13 cellular contexts compared by ENCODE assay signal in genomic region chr11:117269856-117270255, GRCh38. TPM values are rescaled to one million over a fixed set of nuclear protein-coding genes. Genes with fewer than 3 reads are reported as not detected.
DNase-seq lines count a peak whose midpoint lies in the region; ATAC-seq and TF ChIP-seq lines count a peak whose summit lies in the region.
"Had no signal": no experiment of that assay in that cellular context is flagged by ENCODE, and none has a peak within 500 bp of the region (broad histone marks: within the 10 kb centered on the region; RNA-seq: fewer than 3 reads in every experiment).

No MANE protein-coding gene starts in this region.

- H3K27me3 ChIP-seq in endodermal cell (ENCODE audit: control insufficient read depth, insufficient read depth, low read length, poor library complexity, severe bottlenecking) = no peaks in the 10 kb centered on the region

- TF ChIP-seq CTCF in endodermal cell (conservative IDR thresholded peaks at IDR 0.05) = no peak
- TF ChIP-seq CTCF in mesothelial cell of epicardium (IDR thresholded peaks at IDR 0.05; ENCODE audit: unreplicated experiment) = no peak

- no peak for ATAC-seq in HG02870 (IDR thresholded peaks at IDR 0.05; ENCODE audit: unreplicated experiment)

- peak overlapping the region; percentile 75 for H3K27ac Mint-ChIP-seq in endodermal cell
- H3K27ac Mint-ChIP-seq in mesothelial cell of epicardium = peak overlapping the region; percentile 12

- H3K4me3 ChIP-seq in endodermal cell (ENCODE audit: low read length) = no peak overlapping the region
- H3K4me3 ChIP-seq: GM23248 had no signal

- DNase-seq in ELF-1 (ENCODE audit: low read depth, low spot score) = peak; percentile 42
- DNase-seq in endodermal cell = no peak
- DNase-seq in mesothelial cell of epicardium (ENCODE audit: low spot score in 2 of 2, unreplicated experiment in 2 of 2) = no peak
- no peak for DNase-seq in mesenteric fat pad (ENCODE audit: low spot score)
- no peak for DNase-seq in COR-L47 (lab: John Stamatoyannopoulos, UW)
- DNase-seq: C1 segment of cervical spinal cord; CD4-positive, alpha-beta memory T cell; DMS53; DMS79 treated with DMSO at 0.1 percent for 48 hours; GM23248; H7; HCEC 1CT had no signal

- H3K9me3 Mint-ChIP-seq in endodermal cell (peaks cover 11% of the 10 kb centered on the region), mesothelial cell of epicardium (peaks cover 20% of the 10 kb centered on the region)

- no peak overlapping the region for H3K27ac ChIP-seq in endodermal cell (ENCODE audit: low read depth, low read length)
- H3K27ac ChIP-seq: GM23248 had no signal

- H3K36me3 Mint-ChIP-seq in endodermal cell (ENCODE audit: low read depth) (peaks cover 37% of the 10 kb centered on the region), mesothelial cell of epicardium (peaks cover 41% of the 10 kb centered on the region)

- peaks cover 37% of the 10 kb centered on the region for H3K36me3 ChIP-seq in endodermal cell (ENCODE audit: control insufficient read depth, insufficient read depth, low read length)

- H3K4me3 Mint-ChIP-seq in endodermal cell = no peak overlapping the region
- no peak overlapping the region for H3K4me3 Mint-ChIP-seq in mesothelial cell of epicardium
- H3K4me3 Mint-ChIP-seq: CD4-positive, alpha-beta memory T cell had no signal

- peak overlapping the region; percentile 16 for H3K9ac ChIP-seq in endodermal cell (ENCODE audit: extremely low read depth, low read length, poor library complexity, severe bottlenecking)
- H3K9ac ChIP-seq: GM23248 had no signal

- peaks cover 19% of the 10 kb centered on the region for H3K4me1 ChIP-seq in endodermal cell (ENCODE audit: control insufficient read depth, insufficient read depth, low read length)

- no peaks in the 10 kb centered on the region for H3K27me3 Mint-ChIP-seq in endodermal cell (ENCODE audit: insufficient read depth)
- no peaks in the 10 kb centered on the region for H3K27me3 Mint-ChIP-seq in mesothelial cell of epicardium (ENCODE audit: low read depth)
- H3K27me3 Mint-ChIP-seq: CD4-positive, alpha-beta memory T cell had no signal

- WGBS in endodermal cell (ENCODE audit: insufficient coverage in 1 of 2, insufficient read length in 1 of 2), 2 experiments = 67 to 83% methylated on average over 1 to 2 of the region's 2 CpGs

- H3K9me3 ChIP-seq in endodermal cell (ENCODE audit: control insufficient read depth, low read length) = peaks cover 18% of the 10 kb centered on the region

- peaks cover 21% of the 10 kb centered on the region for H3K4me1 Mint-ChIP-seq in endodermal cell
- peaks cover 14% of the 10 kb centered on the region for H3K4me1 Mint-ChIP-seq in mesothelial cell of epicardium

RNA-seq across cellular contexts. Expression of gene BACE1-AS, which starts 21.3 kb away (rescaled TPM):
- total RNA-seq in endodermal cell (10 to 100 TPM; 15.0 to 15.5 TPM), mesothelial cell of epicardium (15.8 to 20.0 TPM (median 16.6 TPM) in 3 replicates), mesenteric fat pad (6.6 TPM)
- polyA plus RNA-seq in endodermal cell (2013, experiment 1 of 2) = 8.9 TPM
- 10.9 TPM for polyA plus RNA-seq in endodermal cell (2013, experiment 2 of 2)

RNA-seq across cellular contexts. Expression of gene RNF214, which starts 37.4 kb away (rescaled TPM):
- total RNA-seq in endodermal cell (10 to 100 TPM; 46.4 to 51.1 TPM), mesothelial cell of epicardium (39.5 to 44.8 TPM (median 39.9 TPM) in 3 replicates), mesenteric fat pad (21.9 TPM)
- polyA plus RNA-seq in endodermal cell (2013, experiment 1 of 2) = 35.7 TPM
- 37.2 TPM for polyA plus RNA-seq in endodermal cell (2013, experiment 2 of 2)

RNA-seq across cellular contexts. Expression of gene PCSK7, which starts 38.0 kb away (rescaled TPM):
- total RNA-seq in endodermal cell (10 to 100 TPM; 56.5 to 58.6 TPM), mesothelial cell of epicardium (57.0 to 66.0 TPM (median 64.4 TPM) in 3 replicates), mesenteric fat pad (68.1 TPM)
- polyA plus RNA-seq in endodermal cell (2013, experiment 1 of 2) = 27.4 TPM
- polyA plus RNA-seq in endodermal cell (2013, experiment 2 of 2) = 21.1 TPM

RNA-seq across cellular contexts. Expression of gene BACE1, which starts 46.2 kb away (rescaled TPM):
- 10 to 100 TPM; 20.8 to 21.7 TPM for total RNA-seq in endodermal cell
- polyA plus RNA-seq in endodermal cell (2013, experiment 1 of 2) = 25.3 TPM
- polyA plus RNA-seq in endodermal cell (2013, experiment 2 of 2) = 22.1 TPM
- 38.1 to 40.9 TPM (median 40.3 TPM) in 3 replicates for total RNA-seq in mesothelial cell of epicardium
- 25.5 TPM for total RNA-seq in mesenteric fat pad

RNA-seq across cellular contexts. Expression of gene CEP164, which starts 57.8 kb away (rescaled TPM):
- total RNA-seq in endodermal cell = 10 to 100 TPM; 32.7 to 33.6 TPM
- polyA plus RNA-seq in endodermal cell (2013, experiment 1 of 2) = 26.2 TPM
- 26.1 TPM for polyA plus RNA-seq in endodermal cell (2013, experiment 2 of 2)
- total RNA-seq in mesothelial cell of epicardium = 46.2 to 51.1 TPM (median 48.6 TPM) in 3 replicates
- total RNA-seq in mesenteric fat pad = 19.2 TPM
